31 cellular contexts compared by ENCODE assay signal in the genomic region with DNA sequence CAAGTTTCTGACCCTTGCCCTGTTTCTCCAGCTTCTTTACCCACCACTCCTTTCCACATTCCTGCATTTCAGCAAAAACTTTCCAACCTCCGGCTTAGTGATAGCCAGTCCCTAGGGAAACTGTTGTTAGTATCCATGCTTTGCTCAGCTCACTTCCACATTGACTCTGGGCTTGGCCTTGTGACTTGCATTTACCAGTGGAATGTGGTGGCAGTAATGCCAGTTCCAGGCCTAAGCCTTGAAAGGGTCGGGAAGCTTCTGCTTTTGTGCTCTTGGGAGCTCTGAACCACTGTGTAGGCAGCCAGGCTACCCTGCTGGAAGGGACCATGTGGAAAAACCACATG. TPM values are rescaled to one million over a fixed set of nuclear protein-coding genes. Genes with fewer than 3 reads are reported as not detected.
"Had no signal": no experiment of that assay in that cellular context is flagged by ENCODE, and none has a peak within 500 bp of the region (broad histone marks: within the 10 kb centered on the region; RNA-seq: fewer than 3 reads in every experiment).

No MANE protein-coding gene starts in this region.

- ATAC-seq: activated CD8-positive, alpha-beta T cell treated with anti-CD3 and anti-CD28 coated beads, Interleukin-2, amount 10 ng/mL, durations not matched to agents 7 days and 5 days; body of pancreas; Panc1; Right ventricle myocardium inferior had no signal

- H3K27me3 ChIP-seq: ascending aorta, body of pancreas had no signal

- H3K9me3 ChIP-seq: ascending aorta, body of pancreas had no signal

- H3K4me3 ChIP-seq: ascending aorta, body of pancreas, SK-N-MC had no signal

- DNase-seq: activated CD4-positive, alpha-beta T cell treated with anti-CD3 and anti-CD28 coated beads for 48 hours; activated CD4-positive, alpha-beta T cell treated with anti-CD3 and anti-CD28 coated beads, Interleukin-2, amount 50 U/mL, for 4 hours; activated CD4-positive, CD25-positive, alpha-beta regulatory T cell treated with anti-CD3 and anti-CD28 coated beads, Interleukin-2, amount 50 U/mL, for 72 hours; activated CD8-positive, alpha-beta T cell treated with anti-CD3 and anti-CD28 coated beads, Interleukin-2, amount 10 ng/mL, durations not matched to agents 7 days and 5 days; activated effector memory CD4-positive, alpha-beta T cell treated with Interleukin-2 at 50 U/mL for 16 hours; activated naive CD4-positive, alpha-beta T cell; activated T-cell treated with anti-CD3 and anti-CD28 coated beads, Interleukin-2, amount 50 U/mL, for 24 hours; amniotic stem cell; body of pancreas; Kasumi-1; KBM-7; NCI-H1105 treated with DMSO at 0.1 percent for 48 hours; NCI-H146; NCI-H187 treated with DMSO at 0.1 percent for 48 hours; NCI-H2081 treated with DMSO at 0.1 percent for 48 hours; NCI-H226; NCI-H526 treated with DMSO at 0.1 percent for 48 hours; NCI-H82; OCI-M1; RPMI8226; T-helper 1 cell had no signal

- H3K4me1 Mint-ChIP-seq: activated naive CD4-positive, alpha-beta T cell treated with anti-CD3 and anti-CD28 coated beads, Interleukin-2, amount 50 U/mL, for 24 hours; central memory CD8-positive, alpha-beta T cell had no signal

- H3K4me3 Mint-ChIP-seq: activated CD8-positive, alpha-beta T cell treated with anti-CD3 and anti-CD28 coated beads, Interleukin-2, amount 10 ng/mL, durations not matched to agents 7 days and 5 days; activated naive CD4-positive, alpha-beta T cell treated with anti-CD3 and anti-CD28 coated beads, Interleukin-2, amount 50 U/mL, for 24 hours; activated T-cell treated with anti-CD3 and anti-CD28 coated beads, Interleukin-2, amount 50 U/mL, for 24 hours; activated T-helper 1 cell treated with anti-CD3 and anti-CD28 coated beads, Interleukin-12 subunit alpha, Interleukin-12 subunit beta, Interleukin-2, Interleukin-4 antibody, amounts not matched to agents 30 ng/mL and 10 ng/mL and 1 ng/mL, durations not matched to agents 14 hours and 24 hours and 36 hours; central memory CD8-positive, alpha-beta T cell had no signal

- H3K27ac Mint-ChIP-seq: activated CD8-positive, alpha-beta T cell treated with anti-CD3 and anti-CD28 coated beads, Interleukin-2, amount 10 ng/mL, durations not matched to agents 7 days and 5 days; activated naive CD4-positive, alpha-beta T cell treated with anti-CD3 and anti-CD28 coated beads, Interleukin-2, amount 50 U/mL, for 24 hours; activated T-cell treated with anti-CD3 and anti-CD28 coated beads, Interleukin-2, amount 50 U/mL, for 24 hours; activated T-helper 1 cell treated with anti-CD3 and anti-CD28 coated beads, Interleukin-12 subunit alpha, Interleukin-12 subunit beta, Interleukin-2, Interleukin-4 antibody, amounts not matched to agents 30 ng/mL and 10 ng/mL and 1 ng/mL, durations not matched to agents 14 hours and 24 hours and 36 hours had no signal

- H3K4me1 ChIP-seq: ascending aorta, body of pancreas had no signal

- H3K27ac ChIP-seq: ascending aorta, body of pancreas, SK-N-MC, VCaP had no signal

- H3K9me3 Mint-ChIP-seq: activated naive CD4-positive, alpha-beta T cell treated with anti-CD3 and anti-CD28 coated beads, Interleukin-2, amount 50 U/mL, for 24 hours; activated T-cell treated with anti-CD3 and anti-CD28 coated beads, Interleukin-2, amount 50 U/mL, for 24 hours; activated T-helper 1 cell treated with anti-CD3 and anti-CD28 coated beads, Interleukin-12 subunit alpha, Interleukin-12 subunit beta, Interleukin-2, Interleukin-4 antibody, amounts not matched to agents 30 ng/mL and 10 ng/mL and 1 ng/mL, durations not matched to agents 14 hours and 24 hours and 36 hours; central memory CD8-positive, alpha-beta T cell had no signal

- H3K36me3 Mint-ChIP-seq: activated naive CD4-positive, alpha-beta T cell treated with anti-CD3 and anti-CD28 coated beads, Interleukin-2, amount 50 U/mL, for 24 hours had no signal

- H3K36me3 ChIP-seq: ascending aorta had no signal

RNA-seq across cellular contexts. Expression of a gene that starts 14.7 kb away (rescaled TPM):
- total RNA-seq: activated CD8-positive, alpha-beta T cell treated with anti-CD3 and anti-CD28 coated beads, Interleukin-2, amount 10 ng/mL, durations not matched to agents 7 days and 5 days; ascending aorta; bronchial epithelial cell; NCI-H460 had no signal
